Comparison of ENCODE assay signal across 8 cellular contexts in genomic region chr13:27168086-27168485, GRCh38. TPM values are rescaled to one million over a fixed set of nuclear protein-coding genes. Genes with fewer than 3 reads are reported as not detected.
DNase-seq lines count a peak whose midpoint lies in the region; ATAC-seq and TF ChIP-seq lines count a peak whose summit lies in the region.

No MANE protein-coding gene starts in this region.

- intact Hi-C loops in natural killer cell (cut with micrococcal nuclease) (no loop called here), mucosa of descending colon (cut with DNase I, micrococcal nuclease) (no loop called here)

- H3K4me1 ChIP-seq in GM23338 (ENCODE audit: insufficient read depth) (peaks cover 55% of the 10 kb centered on the region), foreskin keratinocyte (peaks cover 25% of the 10 kb centered on the region), mucosa of descending colon (ENCODE audit: low read depth) (peaks cover 35% of the 10 kb centered on the region)

- no peaks in the 10 kb centered on the region for H3K9me3 ChIP-seq in mucosa of descending colon

- peak overlapping the region; percentile 11; the same call in 1 of the 2 replicates for H3K4me3 ChIP-seq in GM23338
- H3K4me3 ChIP-seq in mucosa of descending colon, result no peak overlapping the region

- H3K4me3 Mint-ChIP-seq in GM23338 (peak overlapping the region; percentile 5; the same call in 1 of the 3 replicates), natural killer cell (peak overlapping the region; percentile 13)
- peak overlapping the region; percentile 99 for H3K4me3 Mint-ChIP-seq in activated naive CD8-positive, alpha-beta T cell

- TF ChIP-seq CTCF in GM23338 (conservative IDR thresholded peaks at IDR 0.05; ENCODE audit: low read depth in 2 of 2) (no peak), natural killer cell (IDR thresholded peaks at IDR 0.05) (no peak), foreskin keratinocyte (conservative IDR thresholded peaks at IDR 0.05) (no peak), mucosa of descending colon (IDR thresholded peaks at IDR 0.05) (no peak)

- peaks cover 77% of the 10 kb centered on the region for H3K79me2 ChIP-seq in GM23338 (replicated peaks; ENCODE audit: insufficient read depth)

- 0 out of 2 replicates have a peak overlapping the region, but pooled peaks have one; percentile 8 for H3K27ac ChIP-seq in GM23338 (ENCODE audit: low read depth)
- no peak overlapping the region for H3K27ac ChIP-seq in foreskin keratinocyte

- ATAC-seq in GM23338, result no peak
- ATAC-seq in natural killer cell, result no peak
- no peak for ATAC-seq in foreskin keratinocyte
- no peak for ATAC-seq in mucosa of descending colon

- peaks cover 7% of the 10 kb centered on the region; the same call in 1 of the 2 replicates for H3F3A ChIP-seq in GM23338 (replicated peaks; ENCODE audit: low read depth)

- H3K4me2 ChIP-seq in GM23338, result peak overlapping the region; percentile 94; the same call in 1 of the 2 replicates

- H3K4me1 Mint-ChIP-seq in GM23338 (peaks cover 60% of the 10 kb centered on the region), natural killer cell (peaks cover 55 to 58% of the 10 kb centered on the region in 2 donors)
- H3K4me1 Mint-ChIP-seq in activated naive CD8-positive, alpha-beta T cell (ENCODE audit: low read depth), result peaks cover 74% of the 10 kb centered on the region

- H3K27ac Mint-ChIP-seq in GM23338 (no peak overlapping the region; the same call in 1 of the 2 replicates), natural killer cell (peak overlapping the region; percentile 48 to 62)
- peak overlapping the region; percentile 54 for H3K27ac Mint-ChIP-seq in activated naive CD8-positive, alpha-beta T cell

- H3K27me3 ChIP-seq in GM23338 (ENCODE audit: insufficient read depth), result no peaks in the 10 kb centered on the region
- no peaks in the 10 kb centered on the region for H3K27me3 ChIP-seq in foreskin keratinocyte

- H3K36me3 Mint-ChIP-seq in GM23338 (ENCODE audit: low read depth) (peaks cover 3% of the 10 kb centered on the region; the same call in 1 of the 3 replicates), natural killer cell (no peaks in the 10 kb centered on the region)
- H3K36me3 Mint-ChIP-seq in activated naive CD8-positive, alpha-beta T cell, result peaks cover 4% of the 10 kb centered on the region

- DNase-seq in CD1c-positive myeloid dendritic cell (ENCODE audit: extremely low spot score) (peak; percentile 45), GM23338 (ENCODE audit: low spot score) (no peak), natural killer cell (no peak), foreskin keratinocyte (no peak), mucosa of descending colon (no peak), KG1 (lab: John Stamatoyannopoulos, UW) (no peak), NCI-H774 (lab: John Stamatoyannopoulos, UW) (no peak)

- H4K20me1 ChIP-seq in GM23338 (replicated peaks; ENCODE audit: insufficient read depth), result peaks cover 26% of the 10 kb centered on the region

- H3K27me3 Mint-ChIP-seq in GM23338 (ENCODE audit: insufficient read depth, low read depth, poor library complexity) (no peaks in the 10 kb centered on the region), natural killer cell (ENCODE audit: low read depth in 2 of 2) (no peaks in the 10 kb centered on the region)
- H3K27me3 Mint-ChIP-seq in activated naive CD8-positive, alpha-beta T cell, result no peaks in the 10 kb centered on the region

- no peaks in the 10 kb centered on the region for H3K9me2 ChIP-seq in GM23338 (ENCODE audit: insufficient read depth)

- H3K36me3 ChIP-seq in GM23338 (ENCODE audit: insufficient read depth) (no peaks in the 10 kb centered on the region), mucosa of descending colon (ENCODE audit: low read depth) (no peaks in the 10 kb centered on the region)

- H3K9me3 Mint-ChIP-seq in GM23338 (peaks cover 2% of the 10 kb centered on the region; the same call in 1 of the 3 replicates), natural killer cell (no peaks in the 10 kb centered on the region)
- no peaks in the 10 kb centered on the region for H3K9me3 Mint-ChIP-seq in activated naive CD8-positive, alpha-beta T cell (ENCODE audit: low read depth)

- H2AFZ ChIP-seq in GM23338, result no peak overlapping the region

TF ChIP-seq in GM23338, 12 proteins besides CTCF, POLR2A, EP300 and RAD21:
- TF ChIP-seq ETS1 (IDR thresholded peaks at IDR 0.05) (no peak), NANOG (IDR thresholded peaks at IDR 0.05; ENCODE audit: borderline replicate concordance) (no peak), ZNF462 (CRISPR knock-in tag; IDR thresholded peaks at IDR 0.05) (no peak), EZH2 (IDR thresholded peaks at IDR 0.05; ENCODE audit: low read depth, unreplicated experiment) (no peak)

RNA-seq across cellular contexts. Expression of gene USP12, which starts 3.5 kb away (rescaled TPM):
- 32.5 and 39.3 TPM in 2 replicates for total RNA-seq in GM23338 (2014; rRNA removed; shearing (Covaris generic))
- 16.9 and 18.4 TPM in 2 replicates for polyA plus RNA-seq in GM23338 (2016; fragmentation: Nextera tagmentation; extraction: Ambion mirVana)
- total RNA-seq in natural killer cell, result 10 to 100 TPM; 44.3 to 55.3 (median 50.9) TPM
- 19.6 and 21.1 TPM in 2 replicates for total RNA-seq in foreskin keratinocyte
- 8.8 and 10.6 TPM in 2 replicates for polyA plus RNA-seq in foreskin keratinocyte
- 10 to 100 TPM; 34.3 to 77.1 (median 45.0) TPM for total RNA-seq in mucosa of descending colon

Comparison
In these comparisons a context has a peak if more than half of its experiments do, and no peak if none do; other contexts are left out.
1. H3K4me3 Mint-ChIP-seq: peak in every context shown above with its lines; median percentile 99 in activated naive CD8-positive, alpha-beta T cell; 13 in natural killer cell; 5 in GM23338.